In the genomic region with DNA sequence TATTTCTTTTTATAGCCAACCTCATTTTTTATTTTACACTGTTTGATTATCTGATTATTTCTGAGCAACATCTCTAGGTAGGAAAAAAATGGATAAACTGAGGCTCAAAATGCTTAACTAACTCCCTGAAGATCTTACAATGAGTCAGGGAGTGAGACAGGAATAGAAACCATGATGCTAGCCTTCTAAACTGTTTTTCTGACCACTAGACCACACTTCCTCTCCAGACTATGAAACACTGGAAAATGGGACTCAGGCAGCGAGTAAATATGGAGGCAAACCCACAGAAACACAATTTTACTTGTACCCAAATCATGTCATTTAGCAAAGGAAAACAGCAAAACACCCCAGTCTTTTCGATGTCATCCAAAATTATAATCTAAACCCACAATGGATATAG, we compare ENCODE assay signal across 18 cellular contexts.
A peak's percentile ranks its signal among the peaks of the same experiment; 100 is the strongest.
DNase-seq lines count a peak whose midpoint lies in the region; ATAC-seq and TF ChIP-seq lines count a peak whose summit lies in the region.
"Had no signal": no experiment of that assay in that cellular context is flagged by ENCODE, and none has a peak within 500 bp of the region (broad histone marks: within the 10 kb centered on the region; RNA-seq: fewer than 3 reads in every experiment).

No MANE protein-coding gene starts in this region.

- no peak for TF ChIP-seq CTCF in coronary artery (IDR thresholded peaks at IDR 0.05)

- DNase-seq in Ammon's horn (ENCODE audit: low spot score) (peak; percentile 29), CD1c-positive myeloid dendritic cell (ENCODE audit: extremely low spot score) (peak; percentile 74), NOMO-1 treated with DMSO at 0.1 percent for 48 hours (lab: John Stamatoyannopoulos, UW; ENCODE audit: unreplicated experiment) (peak; percentile 89), kidney tubule cell (ENCODE audit: low spot score) (peak; percentile 49), DMS53 treated with DMSO at 0.1 percent for 48 hours (lab: John Stamatoyannopoulos, UW; ENCODE audit: unreplicated experiment) (no peak), coronary artery (ENCODE audit: low spot score) (no peak)
- DNase-seq: AML-193; CD8-positive, alpha-beta memory T cell; DMS 273 treated with DMSO at 0.1 percent for 48 hours; EL; NCI-H1417; NCI-H2029; NCI-H510A treated with DMSO at 0.1 percent for 48 hours had no signal

- ATAC-seq in HG03460 (IDR thresholded peaks at IDR 0.05; ENCODE audit: unreplicated experiment) (no peak), HG02884 (IDR thresholded peaks at IDR 0.05; ENCODE audit: unreplicated experiment) (no peak)
- ATAC-seq: Right ventricle myocardium inferior, SK-N-SH treated with all-trans-retinoic acid at 6 μM for 48 hours had no signal

- no peak overlapping the region for H3K4me3 ChIP-seq in coronary artery

- H3K27ac ChIP-seq in coronary artery = no peak overlapping the region
- H3K27ac ChIP-seq: KMS-11 had no signal

Comparison
In these comparisons a context has a peak if more than half of its experiments do, and no peak if none do; other contexts are left out.
1. DNase-seq: peak in Ammon's horn (single experiment), CD1c-positive myeloid dendritic cell (single experiment), NOMO-1 treated with DMSO at 0.1 percent for 48 hours (single experiment) and kidney tubule cell (single experiment); none in DMS53 treated with DMSO at 0.1 percent for 48 hours (single experiment) and coronary artery (single experiment).